Comparison of ENCODE assay signal across 8 cellular contexts in the genomic region with DNA sequence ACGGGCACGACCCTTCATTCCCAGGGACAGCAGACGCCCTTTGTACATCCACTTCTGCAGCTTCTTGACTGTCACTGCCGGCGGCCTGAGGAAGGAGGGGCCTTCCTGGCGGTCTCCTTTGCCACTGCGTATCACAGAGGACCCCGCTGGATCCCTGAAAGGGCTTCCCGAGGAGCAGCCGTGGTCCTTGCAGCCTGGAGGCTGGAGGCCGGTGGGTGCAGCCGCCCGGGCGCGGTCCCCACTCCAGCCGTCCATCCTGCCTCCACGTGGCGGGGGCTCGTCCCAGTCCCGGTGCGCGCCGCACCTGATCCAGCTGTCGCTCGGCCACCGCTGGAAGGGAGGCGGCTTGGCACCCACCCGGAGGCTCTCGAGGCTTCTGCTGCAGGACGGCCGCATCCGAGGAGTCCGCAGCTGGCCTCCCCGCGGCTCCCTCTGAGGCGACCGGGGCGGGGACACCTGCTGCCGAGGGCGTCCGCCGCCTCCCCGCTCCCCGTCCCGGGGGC. TPM values are rescaled to one million over a fixed set of nuclear protein-coding genes. Genes with fewer than 3 reads are reported as not detected.
DNase-seq lines count a peak whose midpoint lies in the region; ATAC-seq and TF ChIP-seq lines count a peak whose summit lies in the region.

No MANE protein-coding gene starts in this region.

- H3K36me3 Mint-ChIP-seq in MCF 10A (ENCODE audit: insufficient read depth, unreplicated experiment), result no peaks in the 10 kb centered on the region

- H3K4me1 Mint-ChIP-seq in MCF 10A (ENCODE audit: insufficient read depth, unreplicated experiment), result peaks cover 14% of the 10 kb centered on the region

- peak overlapping the region; percentile 10 for H3K27ac ChIP-seq in layer of hippocampus (ENCODE audit: low read depth, low read length)

- no peaks in the 10 kb centered on the region for H3K27me3 ChIP-seq in layer of hippocampus (ENCODE audit: control insufficient read depth, insufficient read depth, low read length)

- POLR2A ChIA-PET in MCF 10A (lab: Yijun Ruan, JAX), result interaction anchor here (0.5 to 4.9 kb wide), 18 partner anchors 8 to 1506 kb away, joined by 3 to 42 read pairs (median 4); a partner anchor contains a TSS

- peak overlapping the region; percentile 93 for H3K4me3 Mint-ChIP-seq in MCF 10A (ENCODE audit: unreplicated experiment)

- H3K27ac Mint-ChIP-seq in MCF 10A (ENCODE audit: low read depth, unreplicated experiment), result peak overlapping the region; percentile 15

- no peaks in the 10 kb centered on the region for H3K9me3 Mint-ChIP-seq in MCF 10A (ENCODE audit: unreplicated experiment)

- H3K27me3 Mint-ChIP-seq in MCF 10A (ENCODE audit: insufficient read depth, unreplicated experiment), result no peaks in the 10 kb centered on the region

- no peak for TF ChIP-seq CTCF in MCF 10A (IDR thresholded peaks at IDR 0.05; ENCODE audit: unreplicated experiment)

- peak; percentile 28 for DNase-seq in AG20443 (ENCODE audit: low spot score)
- DNase-seq in GM19238 (ENCODE audit: insufficient read length, low spot score), result peak; percentile 4
- DNase-seq in SKM-1 (lab: John Stamatoyannopoulos, UW; ENCODE audit: unreplicated experiment), result peak; percentile 10
- peak; percentile 40 for DNase-seq in MCF 10A (ENCODE audit: unreplicated experiment)
- peak; percentile 43 for DNase-seq in stimulated activated CD4-positive, alpha-beta T cell treated with anti-CD3 and anti-CD28 coated beads, Interleukin-4, amount 100 ng/mL, for 1 hour
- DNase-seq in DMS153 (lab: John Stamatoyannopoulos, UW), result no peak

- no TSS peak for BruUV-seq in MCF 10A (replicated peaks; lab: Mats Ljungman, UMichigan)

- intact Hi-C loops in MCF 10A (cut with micrococcal nuclease), result loop anchor here (2.0 kb wide), 1 partner anchor 58 kb away; a partner anchor contains a TSS

- ATAC-seq in HG03280 (IDR thresholded peaks at IDR 0.05; ENCODE audit: unreplicated experiment), result peak; percentile 32

- CTCF ChIA-PET in MCF 10A (lab: Yijun Ruan, JAX), result interaction anchor here (0.6 to 3.2 kb wide), 3 partner anchors 40 to 430 kb away, joined by 3 to 8 read pairs (median 6); a partner anchor contains a TSS

RNA-seq across cellular contexts. Expression of a gene that starts 0.4 kb away (rescaled TPM):
- 4.3 and 5.9 TPM in 2 replicates for total RNA-seq in MCF 10A (2022)

RNA-seq across cellular contexts. Expression of a gene that starts 59.0 kb away (rescaled TPM):
- total RNA-seq in MCF 10A (2022), result 29.6 and 31.7 TPM in 2 replicates
